ENCODE assay signal across 12 cellular contexts in genomic region chr1:208461680-208462079, GRCh38.
DNase-seq lines count a peak whose midpoint lies in the region; ATAC-seq and TF ChIP-seq lines count a peak whose summit lies in the region.
"Had no signal": no experiment of that assay in that cellular context is flagged by ENCODE, and none has a peak within 500 bp of the region (broad histone marks: within the 10 kb centered on the region; RNA-seq: fewer than 3 reads in every experiment).

No MANE protein-coding gene starts in this region.

- H3K9me3 ChIP-seq in Karpas-422 (ENCODE audit: low read length) (no peaks in the 10 kb centered on the region), mammary epithelial cell (replicated peaks; ENCODE audit: insufficient read depth, low read length) (no peaks in the 10 kb centered on the region), stomach (no peaks in the 10 kb centered on the region)

- no peaks in the 10 kb centered on the region for H4K20me1 ChIP-seq in Karpas-422 (ENCODE audit: insufficient read depth, low read depth, low read length)
- no peaks in the 10 kb centered on the region for H4K20me1 ChIP-seq in mammary epithelial cell (ENCODE audit: insufficient read depth, low read length)

- intact Hi-C loops in mammary epithelial cell (cut with micrococcal nuclease): no loop called here
- intact Hi-C loops in stomach (cut with DNase I; ENCODE audit: low total_unique reads): no loop called here

- H3K9me2 ChIP-seq in Karpas-422 (replicated peaks; ENCODE audit: insufficient read depth, low read length): no peaks in the 10 kb centered on the region

- H3K79me2 ChIP-seq in Karpas-422 (ENCODE audit: low read length) (no peaks in the 10 kb centered on the region), mammary epithelial cell (ENCODE audit: insufficient read depth, low read length) (no peaks in the 10 kb centered on the region)

- H3K9ac ChIP-seq in Karpas-422 (ENCODE audit: low read length) (no peak overlapping the region), mammary epithelial cell (ENCODE audit: insufficient read depth, low read length) (no peak overlapping the region)

- H3K9me3 Mint-ChIP-seq in nephron progenitor cell: no peaks in the 10 kb centered on the region

- TF ChIP-seq CTCF in GM10248 (IDR thresholded peaks at IDR 0.05; ENCODE audit: control extremely low read depth, extremely low read depth, low read depth, missing control alignments) (peak; percentile 15), mammary epithelial cell (conservative IDR thresholded peaks at IDR 0.05 in 1 of 2, IDR thresholded peaks at IDR 0.05 in 1 of 2; ENCODE audit: extremely low read depth in 1 of 2, insufficient read depth in 1 of 2, low read depth in 1 of 2, low read length in 2 of 2) (peak; percentile 35), nephron progenitor cell (IDR thresholded peaks at IDR 0.05) (peak; percentile 15), stomach (IDR thresholded peaks at IDR 0.05) (no peak)

- TF ChIP-seq EP300 in stomach (IDR thresholded peaks at IDR 0.05): no peak

- POLR2A ChIA-PET in GM10248 (lab: Yijun Ruan, JAX): no interaction called here

- H3K27me3 ChIP-seq in Karpas-422 (ENCODE audit: low read length): no peaks in the 10 kb centered on the region
- H3K27me3 ChIP-seq in mammary epithelial cell (ENCODE audit: insufficient read depth, low read length): peaks cover 3% of the 10 kb centered on the region
- H3K27me3 ChIP-seq in stomach: no peaks in the 10 kb centered on the region

- peaks cover 7% of the 10 kb centered on the region for H3K27me3 Mint-ChIP-seq in nephron progenitor cell (ENCODE audit: low read depth, poor library complexity)

- no peak overlapping the region for H3K4me3 Mint-ChIP-seq in nephron progenitor cell
- H3K4me3 Mint-ChIP-seq: IgD-negative memory B cell had no signal

- CTCF ChIA-PET in GM10248 (lab: Yijun Ruan, JAX) (no interaction called here), mammary epithelial cell (lab: Charles Lee; ENCODE audit: low non-redundant PET) (no interaction called here)

- ATAC-seq in HG03457 (IDR thresholded peaks at IDR 0.05; ENCODE audit: unreplicated experiment) (no peak), GM21576 (IDR thresholded peaks at IDR 0.05; ENCODE audit: unreplicated experiment) (no peak)
- ATAC-seq: sciatic nerve had no signal

- TF ChIP-seq POLR2A in stomach (IDR thresholded peaks at IDR 0.05): no peak

- in situ Hi-C loops in mammary epithelial cell (cut with MboI; ENCODE audit: low sequenced_read_pairs in 2 of 2): no loop called here

- no peak overlapping the region for H3K4me2 ChIP-seq in Karpas-422 (ENCODE audit: low read depth, low read length, poor library complexity, severe bottlenecking)
- no peak overlapping the region for H3K4me2 ChIP-seq in mammary epithelial cell (ENCODE audit: insufficient read depth, low read depth, low read length)

- H3K27ac ChIP-seq in Karpas-422 (ENCODE audit: low read length) (no peak overlapping the region), mammary epithelial cell (ENCODE audit: insufficient read depth, low read depth, low read length) (no peak overlapping the region), stomach (no peak overlapping the region)

- H3K36me3 ChIP-seq in Karpas-422 (ENCODE audit: insufficient read depth, low read length) (no peaks in the 10 kb centered on the region), mammary epithelial cell (ENCODE audit: insufficient read depth, low read length) (no peaks in the 10 kb centered on the region), stomach (no peaks in the 10 kb centered on the region)

- dilution Hi-C loops in mammary epithelial cell (cut with HindIII; ENCODE audit: low sequenced_read_pairs): no loop called here

- no peak overlapping the region for H2AFZ ChIP-seq in Karpas-422 (ENCODE audit: low read length)
- H2AFZ ChIP-seq in mammary epithelial cell (ENCODE audit: low read depth, low read length): no peak overlapping the region

- H3K27ac Mint-ChIP-seq in nephron progenitor cell: no peak overlapping the region
- H3K27ac Mint-ChIP-seq: IgD-negative memory B cell had no signal

- BruUV-seq in mammary epithelial cell (replicated peaks; lab: Mats Ljungman, UMichigan): no TSS peak

- DNase-seq in GM10248 (ENCODE audit: extremely low spot score) (peak; percentile 10), Karpas-422 (peak; percentile 60), mammary epithelial cell (no peak), nephron progenitor cell (no peak), NCI-H2029 (lab: John Stamatoyannopoulos, UW) (no peak), stomach (no peak)
- DNase-seq: NCI-H510A had no signal

- H3K4me3 ChIP-seq in Karpas-422 (ENCODE audit: low read length) (no peak overlapping the region), mammary epithelial cell (replicated peaks in 1 of 3; ENCODE audit: insufficient read depth in 1 of 3, low read depth in 2 of 3, low read length in 3 of 3) (no peak overlapping the region), stomach (no peak overlapping the region)
- H3K4me3 ChIP-seq: lung had no signal

- no peaks in the 10 kb centered on the region for H3K4me1 Mint-ChIP-seq in nephron progenitor cell
- H3K4me1 Mint-ChIP-seq: IgD-negative memory B cell had no signal

- 65% methylated on average over 3 of the region's 4 CpGs for WGBS in mammary epithelial cell (ENCODE audit: low coverage, missing lambda C conversion rate)
- WGBS in stomach, 5 donors: 81 to 91% (median 81%) methylated on average over 4 of the region's 4 CpGs

- H3K36me3 Mint-ChIP-seq in nephron progenitor cell (ENCODE audit: low read depth): no peaks in the 10 kb centered on the region
- H3K36me3 Mint-ChIP-seq: IgD-negative memory B cell had no signal

- H3K4me1 ChIP-seq in Karpas-422 (ENCODE audit: low read length) (no peaks in the 10 kb centered on the region), mammary epithelial cell (ENCODE audit: insufficient read depth, low read length) (no peaks in the 10 kb centered on the region), stomach (no peaks in the 10 kb centered on the region)

Comparison
In these comparisons a context has a peak if more than half of its experiments do, and no peak if none do; other contexts are left out.
1. DNase-seq: peak in GM10248 (single experiment) and Karpas-422 (single experiment); none in mammary epithelial cell (single experiment), nephron progenitor cell (single experiment), NCI-H2029 (single experiment) and stomach (single experiment).
2. CTCF ChIP-seq: peak in GM10248 (single experiment), mammary epithelial cell (2 of 2) and nephron progenitor cell (single experiment); none in stomach (0 of 7).